Comparison of ENCODE assay signal across 20 cellular contexts in the genomic region with DNA sequence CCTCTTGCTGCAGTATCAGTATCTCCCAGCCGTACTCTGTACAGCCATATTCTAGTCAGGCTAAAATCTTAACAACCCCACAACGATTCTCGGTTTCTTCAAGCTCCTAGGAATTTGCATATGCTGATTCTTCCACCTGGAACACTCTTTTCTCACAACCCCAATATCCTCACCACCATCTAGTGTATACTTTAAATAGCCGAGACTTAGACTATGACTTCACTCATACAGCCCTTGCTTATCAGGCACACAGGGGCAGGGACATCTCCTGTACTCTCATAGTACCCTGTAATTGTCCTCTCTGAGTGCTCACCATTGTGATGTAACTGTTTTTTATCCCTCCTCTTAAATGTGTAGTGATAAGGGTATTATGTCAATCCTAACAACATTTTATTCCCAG.
"Had no signal": no experiment of that assay in that cellular context is flagged by ENCODE, and none has a peak within 500 bp of the region (broad histone marks: within the 10 kb centered on the region; RNA-seq: fewer than 3 reads in every experiment).

No MANE protein-coding gene starts in this region.

- H3K9ac ChIP-seq: KMS-11 had no signal

- ATAC-seq: HepG2 had no signal

- H3K4me2 ChIP-seq: KMS-11 had no signal

- H3K4me1 ChIP-seq: SJSA1 had no signal

- H3K9me3 ChIP-seq: SJSA1 had no signal

- DNase-seq: IMR-90; Kasumi-1; MM.1S; NCI-H1092 treated with DMSO at 0.1 percent for 48 hours; NCI-H1436; NCI-H187; NCI-H2029; NCI-H2081 treated with DMSO at 0.1 percent for 48 hours; NCI-H2171; NCI-H524; NCI-H526 treated with DMSO at 0.1 percent for 48 hours; NCI-H774; NK-92 treated with Interleukin-12 subunit alpha and Interleukin-12 subunit beta, amount 100 ng/mL, for 24 hours; Right ventricle myocardium superior; RPMI8226; SIG-M5 had no signal

- H3K36me3 ChIP-seq: SJSA1 had no signal

- H3K27me3 ChIP-seq: SJSA1 had no signal

- H3K27ac ChIP-seq: KMS-11, SJSA1, SK-N-MC had no signal

- H3K4me3 ChIP-seq: SJSA1, SK-N-MC had no signal
